Comparison of ENCODE assay signal across 1 cellular context in genomic region chr15:64163662-64164362, GRCh38.
A peak's percentile ranks its signal among the peaks of the same experiment; 100 is the strongest.
TF ChIP-seq lines count a peak whose summit lies in the region.

No MANE protein-coding gene starts in this region.

TF ChIP-seq in H1, 55 proteins besides CTCF, POLR2A, EP300 and RAD21:
- TF ChIP-seq CEBPB (IDR thresholded peaks at IDR 0.05; ENCODE audit: low read depth, low read length) (peak; percentile 43; the same call in 1 of the 2 replicates), RBBP5 (IDR thresholded peaks at IDR 0.05; ENCODE audit: borderline replicate concordance, low read depth, low read length) (no peak), GTF2F1 (IDR thresholded peaks at IDR 0.05; ENCODE audit: borderline replicate concordance, low read depth, low read length) (no peak)
